In the genomic region with DNA sequence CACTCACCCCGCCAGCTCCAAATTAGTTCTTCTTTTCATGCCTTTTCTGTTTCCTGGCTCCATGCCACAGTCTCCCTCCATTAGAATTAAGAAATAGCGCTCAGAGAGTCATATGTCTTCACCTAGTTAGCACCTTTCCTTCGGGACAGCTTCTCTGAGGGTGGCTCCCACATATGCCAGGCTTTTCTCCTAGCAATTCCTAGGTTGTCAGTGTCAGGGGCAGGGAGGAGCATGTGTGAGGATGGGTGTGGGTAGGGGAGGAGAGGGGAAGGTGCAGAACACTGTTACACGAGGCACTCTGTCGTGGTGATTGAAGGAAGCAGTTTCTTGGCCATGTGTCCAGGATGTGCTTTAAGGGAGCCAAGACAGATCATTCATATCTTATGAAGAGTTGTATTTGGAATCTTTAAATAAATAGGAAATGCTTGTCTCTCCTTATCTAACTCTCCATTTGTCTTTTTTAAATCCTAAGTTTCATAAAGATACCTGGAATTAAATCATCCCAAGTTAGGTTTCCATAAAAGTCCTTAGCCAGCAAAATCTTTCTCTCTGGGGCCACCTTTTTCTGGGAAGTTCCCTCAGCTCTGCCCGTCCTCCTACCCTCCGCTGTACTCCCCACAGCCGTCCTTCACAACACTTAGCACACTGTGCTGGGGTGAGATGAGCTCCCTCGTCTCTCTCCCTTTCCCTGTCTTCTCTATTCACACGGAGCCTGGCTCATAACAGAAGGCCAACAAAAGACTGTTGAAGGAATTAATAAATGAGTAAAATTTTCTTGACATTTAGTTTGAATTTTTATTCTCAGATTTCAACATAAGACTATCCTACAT, we compare ENCODE assay signal across 22 cellular contexts.
DNase-seq lines count a peak whose midpoint lies in the region; ATAC-seq and TF ChIP-seq lines count a peak whose summit lies in the region.
"Had no signal": no experiment of that assay in that cellular context is flagged by ENCODE, and none has a peak within 500 bp of the region (broad histone marks: within the 10 kb centered on the region; RNA-seq: fewer than 3 reads in every experiment).

No MANE protein-coding gene starts in this region.

- no peak for TF ChIP-seq CTCF in left lung (IDR thresholded peaks at IDR 0.05)
- TF ChIP-seq CTCF in GM13977 (IDR thresholded peaks at IDR 0.05; ENCODE audit: extremely low read depth, insufficient read depth, missing control alignments) = no peak

- DNase-seq in Kasumi-1 (lab: John Stamatoyannopoulos, UW) = peak; percentile 67 to 70
- peak; percentile 31 for DNase-seq in OCI-M1 (lab: John Stamatoyannopoulos, UW)
- no peak for DNase-seq in left lung
- no peak for DNase-seq in GM19240 (ENCODE audit: insufficient read length, low spot score)
- DNase-seq in GM13977 (ENCODE audit: low spot score) = no peak
- DNase-seq in NCI-H82 (lab: John Stamatoyannopoulos, UW) = no peak
- DNase-seq: activated CD8-positive, alpha-beta T cell treated with anti-CD3 and anti-CD28 coated beads for 36 hours; activated T-cell treated with anti-CD3 and anti-CD28 coated beads, Interleukin-2, amount 50 U/mL, for 24 hours; body of pancreas; hippocampal formation; islet precursor cell; mesendoderm; natural killer cell; NCI-H1694; NCI-H524 treated with DMSO at 0.1 percent for 48 hours; spleen; stimulated activated CD8-positive, alpha-beta memory T cell treated with anti-CD3 and anti-CD28 coated beads, Interleukin-4, amount 100 ng/mL, for 48 hours had no signal

- ATAC-seq in left lung (peak; percentile 33), GM18858 (IDR thresholded peaks at IDR 0.05; ENCODE audit: unreplicated experiment) (no peak)
- ATAC-seq: activated CD8-positive, alpha-beta T cell treated with anti-CD3 and anti-CD28 coated beads for 36 hours; natural killer cell; Panc1; SK-N-SH treated with all-trans-retinoic acid at 6 μM for 48 hours; WTC11 had no signal

- H3K27ac ChIP-seq in BLaER1 treated with 17β-estradiol and CSF1 and Interleukin-3, amounts not matched to agents 10 nM and 100 nM = no peak overlapping the region
- H3K27ac ChIP-seq in left lung = no peak overlapping the region

- H3K27me3 ChIP-seq in BLaER1 treated with 17β-estradiol and CSF1 and Interleukin-3, amounts not matched to agents 10 nM and 100 nM = no peaks in the 10 kb centered on the region
- peaks cover 0 to 16% of the 10 kb centered on the region in 2 donors for H3K27me3 ChIP-seq in left lung
- H3K27me3 ChIP-seq: body of pancreas had no signal

- in situ Hi-C loops in GM13977 (cut with MboI; ENCODE audit: low pct_unique_long_range_greater_than_20kb, low sequenced_read_pairs, unreplicated experiment) = no loop called here

- H3K36me3 ChIP-seq in BLaER1 treated with 17β-estradiol and CSF1 and Interleukin-3, amounts not matched to agents 10 nM and 100 nM = no peaks in the 10 kb centered on the region
- no peaks in the 10 kb centered on the region for H3K36me3 ChIP-seq in left lung
- H3K36me3 ChIP-seq: spleen had no signal

- H3K4me1 ChIP-seq in BLaER1 treated with 17β-estradiol and CSF1 and Interleukin-3, amounts not matched to agents 10 nM and 100 nM = peaks cover 15 to 27% (median 24%) of the 10 kb centered on the region in 10 experiments
- H3K4me1 ChIP-seq in left lung = peaks cover 0 to 27% of the 10 kb centered on the region in 2 donors

- peak overlapping the region; percentile 23 to 58 (median 43); a peak in 21 of 22 replicates for H3K4me2 ChIP-seq in BLaER1 treated with 17β-estradiol and CSF1 and Interleukin-3, amounts not matched to agents 10 nM and 100 nM

- no peaks in the 10 kb centered on the region for H4K20me1 ChIP-seq in BLaER1 treated with 17β-estradiol and CSF1 and Interleukin-3, amounts not matched to agents 10 nM and 100 nM

- peaks cover 0 to 19% (median 12%) of the 10 kb centered on the region in 11 experiments; a peak in 13 of 22 replicates for H3K9me3 ChIP-seq in BLaER1 treated with 17β-estradiol and CSF1 and Interleukin-3, amounts not matched to agents 10 nM and 100 nM (replicated peaks in 1 of 11)
- no peaks in the 10 kb centered on the region for H3K9me3 ChIP-seq in left lung
- H3K9me3 ChIP-seq: body of pancreas, spleen had no signal

- intact Hi-C loops in left lung (cut with DNase I) = no loop called here

- no peak overlapping the region for H3K9ac ChIP-seq in BLaER1 treated with 17β-estradiol and CSF1 and Interleukin-3, amounts not matched to agents 10 nM and 100 nM

- H3K4me3 ChIP-seq in BLaER1 treated with 17β-estradiol and CSF1 and Interleukin-3, amounts not matched to agents 10 nM and 100 nM = no peak overlapping the region
- no peak overlapping the region for H3K4me3 ChIP-seq in left lung
- H3K4me3 ChIP-seq: body of pancreas, spleen had no signal

Comparison
In these comparisons a context has a peak if more than half of its experiments do, and no peak if none do; other contexts are left out.
1. DNase-seq: peak in Kasumi-1 (2 of 2) and OCI-M1 (single experiment); none in left lung (0 of 2), GM19240 (single experiment), GM13977 (single experiment) and NCI-H82 (single experiment).